12 cellular contexts compared by ENCODE assay signal in genomic region chr7:87199241-87199640, GRCh38. TPM values are rescaled to one million over a fixed set of nuclear protein-coding genes. Genes with fewer than 3 reads are reported as not detected.
A peak's percentile ranks its signal among the peaks of the same experiment; 100 is the strongest.
DNase-seq lines count a peak whose midpoint lies in the region; ATAC-seq and TF ChIP-seq lines count a peak whose summit lies in the region.
"Had no signal": no experiment of that assay in that cellular context is flagged by ENCODE, and none has a peak within 500 bp of the region (broad histone marks: within the 10 kb centered on the region; RNA-seq: fewer than 3 reads in every experiment).

No MANE protein-coding gene starts in this region.

- no peak overlapping the region for H3K4ac ChIP-seq in H9 (ENCODE audit: low read depth, low read length)

- no peak overlapping the region for H2BK20ac ChIP-seq in H9 (ENCODE audit: low read depth, low read length, poor library complexity, severe bottlenecking)

- no peak overlapping the region for H2BK120ac ChIP-seq in H9 (ENCODE audit: low read depth, low read length, poor library complexity, severe bottlenecking)

- peaks cover 11 to 14% of the 10 kb centered on the region in 2 donors for H3K9me3 Mint-ChIP-seq in activated T-cell treated with anti-CD3 and anti-CD28 coated beads, Interleukin-2, amount 50 U/mL, for 72 hours
- H3K9me3 Mint-ChIP-seq in H9 (peaks cover 10 to 14% of the 10 kb centered on the region in 2 experiments), progenitor cell of endocrine pancreas (ENCODE audit: low read depth) (peaks cover 14% of the 10 kb centered on the region)
- H3K9me3 Mint-ChIP-seq in central memory CD8-positive, alpha-beta T cell = no peaks in the 10 kb centered on the region

- no peaks in the 10 kb centered on the region; the same call in 1 of the 2 replicates for H3K79me2 ChIP-seq in H9 (ENCODE audit: insufficient read depth, low read length)

- no peak overlapping the region for H3K14ac ChIP-seq in H9 (ENCODE audit: insufficient read depth, low read length)

- H3K56ac ChIP-seq in H9 (ENCODE audit: insufficient read length, low read depth, low read length) = no peak overlapping the region

- H3K79me1 ChIP-seq in H9 (ENCODE audit: insufficient read depth, low read depth, low read length, poor library complexity, severe bottlenecking) = peaks cover 4% of the 10 kb centered on the region

- H4K5ac ChIP-seq in H9 (ENCODE audit: insufficient read length, low read depth, low read length) = no peak overlapping the region

- H3K9me3 ChIP-seq in H9 (ENCODE audit: control insufficient read depth, low read depth, low read length) = no peaks in the 10 kb centered on the region

- H2BK15ac ChIP-seq in H9 (ENCODE audit: low read depth, low read length) = no peak overlapping the region

- no peak overlapping the region for H2AK5ac ChIP-seq in H9 (ENCODE audit: insufficient read length, low read length)

- no peaks in the 10 kb centered on the region for H3K23me2 ChIP-seq in H9 (ENCODE audit: insufficient read length, low read depth, low read length, poor library complexity, severe bottlenecking)

- H3K4me3 Mint-ChIP-seq in activated T-cell treated with anti-CD3 and anti-CD28 coated beads, Interleukin-2, amount 50 U/mL, for 72 hours = no peak overlapping the region
- H3K4me3 Mint-ChIP-seq in H9 = no peak overlapping the region
- no peak overlapping the region for H3K4me3 Mint-ChIP-seq in central memory CD8-positive, alpha-beta T cell
- no peak overlapping the region for H3K4me3 Mint-ChIP-seq in progenitor cell of endocrine pancreas (ENCODE audit: low read depth)

- ATAC-seq in activated T-cell treated with anti-CD3 and anti-CD28 coated beads, Interleukin-2, amount 50 U/mL, for 72 hours (replicated peaks in 1 of 2) = peak in 1 of 2 donors; percentile 25
- no peak for ATAC-seq in central memory CD8-positive, alpha-beta T cell (replicated peaks; ENCODE audit: extremely low read depth, poor library complexity, severe bottlenecking)
- no peak for ATAC-seq in HG02763 (IDR thresholded peaks at IDR 0.05; ENCODE audit: unreplicated experiment)

- no peaks in the 10 kb centered on the region for H3K27me3 ChIP-seq in H9 (ENCODE audit: insufficient read depth, low read length)

- H3K27ac ChIP-seq in H9 (ENCODE audit: insufficient read length, low read depth, low read length) = no peak overlapping the region
- H3K27ac ChIP-seq: WERI-Rb-1 had no signal

- TF ChIP-seq CTCF in H9 (conservative IDR thresholded peaks at IDR 0.05) = no peak
- TF ChIP-seq CTCF in progenitor cell of endocrine pancreas (IDR thresholded peaks at IDR 0.05; ENCODE audit: unreplicated experiment) = no peak

- H4K91ac ChIP-seq in H9 (ENCODE audit: insufficient read length, low read depth, low read length) = no peak overlapping the region

- no peak overlapping the region for H3K23ac ChIP-seq in H9 (ENCODE audit: insufficient read length, low read depth, low read length)

- no peak overlapping the region for H4K8ac ChIP-seq in H9 (replicated peaks; ENCODE audit: insufficient read length, low read depth, low read length)

- WGBS in H9 (ENCODE audit: extremely low coverage, insufficient read length, low lambda C conversion rate) = no CpG with 5 or more reads among the region's 1 CpG

- no peak for DNase-seq in activated T-cell treated with anti-CD3 and anti-CD28 coated beads, Interleukin-2, amount 50 U/mL, for 72 hours
- DNase-seq in activated T-cell treated with anti-CD3 and anti-CD28 coated beads for 4 hours (no peak), H9 (no peak), progenitor cell of endocrine pancreas (ENCODE audit: low spot score, unreplicated experiment) (no peak), DMS79 treated with DMSO at 0.1 percent for 48 hours (lab: John Stamatoyannopoulos, UW) (no peak), NCI-H1092 treated with DMSO at 0.1 percent for 48 hours (lab: John Stamatoyannopoulos, UW) (no peak)
- DNase-seq in central memory CD8-positive, alpha-beta T cell (ENCODE audit: low spot score in 2 of 2) = no peak
- DNase-seq: activated gamma-delta T cell treated with Interleukin-2 at 50 U/mL for 16 hours, head of caudate nucleus, RPMI8226, WERI-Rb-1 had no signal

- H3K36me3 Mint-ChIP-seq in activated T-cell treated with anti-CD3 and anti-CD28 coated beads, Interleukin-2, amount 50 U/mL, for 72 hours (ENCODE audit: insufficient read depth in 2 of 2) = peaks cover 30 to 69% of the 10 kb centered on the region in 2 donors
- H3K36me3 Mint-ChIP-seq in H9 (ENCODE audit: insufficient read depth in 1 of 3, low read depth in 3 of 3) = peaks cover 46 to 78% (median 65%) of the 10 kb centered on the region in 3 experiments
- H3K36me3 Mint-ChIP-seq in central memory CD8-positive, alpha-beta T cell (ENCODE audit: insufficient read depth) = peaks cover 37% of the 10 kb centered on the region
- peaks cover 59% of the 10 kb centered on the region for H3K36me3 Mint-ChIP-seq in progenitor cell of endocrine pancreas (ENCODE audit: insufficient read depth)

- H3K27ac Mint-ChIP-seq in activated T-cell treated with anti-CD3 and anti-CD28 coated beads, Interleukin-2, amount 50 U/mL, for 72 hours = peak overlapping the region; percentile 70
- H3K27ac Mint-ChIP-seq in H9 (peak overlapping the region in 2 of 3 experiments; percentile 6 to 23; a peak in 1 of 7 replicates), progenitor cell of endocrine pancreas (peak overlapping the region; percentile 35)
- peak overlapping the region; percentile 52 for H3K27ac Mint-ChIP-seq in central memory CD8-positive, alpha-beta T cell (ENCODE audit: low read depth)

- no peaks in the 10 kb centered on the region; the same call in 1 of the 2 replicates for H3K4me1 ChIP-seq in H9 (ENCODE audit: insufficient read depth, low read length)

- no peaks in the 10 kb centered on the region for H4K20me1 ChIP-seq in H9 (ENCODE audit: control insufficient read depth, insufficient read depth, insufficient read length)

- H3K4me2 ChIP-seq in H9 (ENCODE audit: insufficient read depth, insufficient read length, low read length) = no peak overlapping the region

- H3T11ph ChIP-seq in H9 (ENCODE audit: low read length) = no peak overlapping the region

- peaks cover 40% of the 10 kb centered on the region for H3K4me1 Mint-ChIP-seq in activated T-cell treated with anti-CD3 and anti-CD28 coated beads, Interleukin-2, amount 50 U/mL, for 72 hours (ENCODE audit: low read depth)
- H3K4me1 Mint-ChIP-seq in H9 = peaks cover 5 to 13% of the 10 kb centered on the region in 2 experiments
- peaks cover 51% of the 10 kb centered on the region for H3K4me1 Mint-ChIP-seq in central memory CD8-positive, alpha-beta T cell
- peaks cover 4% of the 10 kb centered on the region for H3K4me1 Mint-ChIP-seq in progenitor cell of endocrine pancreas (ENCODE audit: low read depth)

- no peaks in the 10 kb centered on the region for H3K27me3 Mint-ChIP-seq in activated T-cell treated with anti-CD3 and anti-CD28 coated beads, Interleukin-2, amount 50 U/mL, for 72 hours (ENCODE audit: low read depth)
- H3K27me3 Mint-ChIP-seq in H9 (ENCODE audit: low read depth) (no peaks in the 10 kb centered on the region), progenitor cell of endocrine pancreas (no peaks in the 10 kb centered on the region)
- H3K27me3 Mint-ChIP-seq in central memory CD8-positive, alpha-beta T cell = no peaks in the 10 kb centered on the region

- no peak overlapping the region for H3K9ac ChIP-seq in H9 (ENCODE audit: extremely low read depth, insufficient read length, low read length)

- H2AFZ ChIP-seq in H9 (ENCODE audit: low read length) = no peak overlapping the region

- H3K18ac ChIP-seq in H9 (ENCODE audit: insufficient read length, low read depth, low read length) = no peak overlapping the region

- H2BK12ac ChIP-seq in H9 (ENCODE audit: insufficient read length, low read depth, low read length) = no peak overlapping the region

- H2BK5ac ChIP-seq in H9 (ENCODE audit: insufficient read length, low read length) = no peak overlapping the region

RNA-seq across cellular contexts. Expression of gene TMEM243, which starts 20.3 kb away (rescaled TPM):
- 10 to 100 TPM; 58.6 to 65.6 TPM for total RNA-seq in activated T-cell treated with anti-CD3 and anti-CD28 coated beads, Interleukin-2, amount 50 U/mL, for 72 hours
- total RNA-seq in H9 (2021) (23.5 and 23.7 TPM in 2 replicates), progenitor cell of endocrine pancreas (15.9 and 16.6 TPM in 2 replicates)

RNA-seq across cellular contexts. Expression of gene DMTF1, which starts 47.0 kb away (rescaled TPM):
- 100 to 1,000 TPM in 1 of 2 donors, 10 to 100 TPM in 1; 90.0 to 103 TPM for total RNA-seq in activated T-cell treated with anti-CD3 and anti-CD28 coated beads, Interleukin-2, amount 50 U/mL, for 72 hours
- total RNA-seq in H9 (2021) (102 and 111 TPM in 2 replicates), progenitor cell of endocrine pancreas (180 and 192 TPM in 2 replicates)

Comparison
In these comparisons a context has a peak if more than half of its experiments do, and no peak if none do; other contexts are left out.
1. H3K27ac Mint-ChIP-seq: peak in every context shown above with its lines; median percentile 70 in activated T-cell treated with anti-CD3 and anti-CD28 coated beads, Interleukin-2, amount 50 U/mL, for 72 hours; 52 in central memory CD8-positive, alpha-beta T cell; 35 in progenitor cell of endocrine pancreas; 14 in H9.